9 cellular contexts compared by ENCODE assay signal in the genomic region with DNA sequence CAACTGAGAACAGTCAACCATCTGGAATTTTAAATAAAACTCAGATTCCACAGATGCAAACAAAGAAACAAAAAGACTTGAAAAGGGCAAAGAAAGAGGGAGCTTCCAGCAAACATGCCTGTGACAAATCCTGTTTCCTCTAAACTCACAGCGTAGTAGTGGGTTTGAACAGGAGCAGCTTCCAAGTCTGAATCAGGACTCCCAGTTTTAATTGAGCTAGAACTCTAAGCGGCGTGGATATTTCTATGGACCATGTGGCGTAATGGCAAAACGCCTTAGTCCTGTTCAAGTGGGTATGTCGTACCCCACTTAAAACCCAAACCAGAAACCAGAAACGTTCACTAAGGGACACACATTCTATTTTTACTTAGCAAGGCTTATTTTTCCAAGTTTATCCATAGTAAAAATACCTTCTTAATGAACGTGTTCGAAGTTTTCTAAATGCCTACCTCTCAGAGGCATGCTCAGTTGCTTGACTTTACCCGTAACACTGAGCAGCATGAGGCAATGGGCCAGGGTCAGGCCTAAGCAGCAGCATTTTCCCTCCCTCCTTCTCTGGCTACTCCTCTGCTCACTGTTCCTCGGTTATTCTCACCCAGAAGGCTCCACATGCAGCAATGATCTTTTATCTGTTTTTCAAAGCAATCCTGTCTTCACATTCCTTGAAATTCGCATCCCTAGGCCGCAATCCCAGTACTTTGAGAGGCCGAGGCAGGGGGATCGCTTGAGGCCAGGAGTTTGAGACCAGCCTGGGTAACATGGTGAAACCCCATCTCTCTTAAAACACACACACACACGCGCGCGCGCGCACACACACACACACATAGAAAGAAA.
DNase-seq lines count a peak whose midpoint lies in the region; ATAC-seq, FAIRE-seq and TF ChIP-seq lines count a peak whose summit lies in the region.
"Had no signal": no experiment of that assay in that cellular context is flagged by ENCODE, and none has a peak within 500 bp of the region (broad histone marks: within the 10 kb centered on the region; RNA-seq: fewer than 3 reads in every experiment).

No MANE protein-coding gene starts in this region.

- H3K36me3 ChIP-seq in bronchial epithelial cell (ENCODE audit: control insufficient read depth, insufficient read depth, low read length): no peaks in the 10 kb centered on the region
- H3K36me3 ChIP-seq in right lobe of liver: no peaks in the 10 kb centered on the region
- H3K36me3 ChIP-seq in tibial nerve: no peaks in the 10 kb centered on the region

- H3K27me3 ChIP-seq in bronchial epithelial cell (ENCODE audit: control insufficient read depth, insufficient read depth, low read length) (no peaks in the 10 kb centered on the region), right lobe of liver (no peaks in the 10 kb centered on the region), tibial nerve (no peaks in the 10 kb centered on the region)

- FAIRE-seq in bronchial epithelial cell (lab: Jason Lieb, UNC): no peak

- no peaks in the 10 kb centered on the region for H3K9me3 ChIP-seq in right lobe of liver
- H3K9me3 ChIP-seq in tibial nerve: no peaks in the 10 kb centered on the region

- TF ChIP-seq CTCF in bronchial epithelial cell (IDR thresholded peaks at IDR 0.05; ENCODE audit: insufficient read depth, low read length, severe bottlenecking) (no peak), right lobe of liver (IDR thresholded peaks at IDR 0.05) (no peak), tibial nerve (IDR thresholded peaks at IDR 0.05) (no peak)

- H3K4me3 ChIP-seq in bronchial epithelial cell (ENCODE audit: low read depth, low read length) (no peak overlapping the region), right lobe of liver (no peak overlapping the region), tibial nerve (no peak overlapping the region)

- TF ChIP-seq POLR2A in right lobe of liver (IDR thresholded peaks at IDR 0.05) (no peak), tibial nerve (IDR thresholded peaks at IDR 0.05) (peak in 1 of 2 donors; percentile 8)

- intact Hi-C loops in right lobe of liver (cut with DNase I): no loop called here

- peaks cover 0 to 17% (median 2%) of the 10 kb centered on the region in 4 donors for H3K4me1 ChIP-seq in right lobe of liver
- peaks cover 0 to 77% (median 34%) of the 10 kb centered on the region in 4 donors for H3K4me1 ChIP-seq in tibial nerve

- H3K27ac ChIP-seq in right lobe of liver (peak overlapping the region; percentile 44 to 84 (median 55)), tibial nerve (peak overlapping the region; percentile 81 to 95 (median 94))
- H3K27ac ChIP-seq: KMS-11 had no signal

- ATAC-seq in right lobe of liver: no peak
- ATAC-seq in HG03097 (IDR thresholded peaks at IDR 0.05; ENCODE audit: low FRiP score, unreplicated experiment): no peak
- no peak for ATAC-seq in GM21447 (IDR thresholded peaks at IDR 0.05; ENCODE audit: unreplicated experiment)

- peak in 1 of 2 donors; percentile 14 for TF ChIP-seq EP300 in tibial nerve (IDR thresholded peaks at IDR 0.05)

- WGBS in right lobe of liver (ENCODE audit: insufficient coverage, low coverage, low lambda C conversion rate, missing lambda C conversion rate): 85% methylated on average over 21 of the region's 21 CpGs
- 65 to 67% methylated on average over 21 of the region's 21 CpGs for WGBS in tibial nerve, 2 donors

- DNase-seq in activated CD8-positive, alpha-beta memory T cell treated with anti-CD3 and anti-CD28 coated beads for 24 hours: peak; percentile 41
- DNase-seq in activated CD8-positive, alpha-beta memory T cell treated with anti-CD3 and anti-CD28 coated beads, Interleukin-2, amount 50 U/mL, for 48 hours: no peak
- peak; percentile 43 for DNase-seq in bronchial epithelial cell (ENCODE audit: low read depth)
- no peak for DNase-seq in right lobe of liver
- no peak for DNase-seq in tibial nerve (ENCODE audit: low spot score in 2 of 2)
- DNase-seq in NCI-H2227 (lab: John Stamatoyannopoulos, UW; ENCODE audit: unreplicated experiment): no peak

Comparison
In these comparisons a context has a peak if more than half of its experiments do, and no peak if none do; other contexts are left out.
1. DNase-seq: peak in activated CD8-positive, alpha-beta memory T cell treated with anti-CD3 and anti-CD28 coated beads for 24 hours (single experiment) and bronchial epithelial cell (single experiment); none in activated CD8-positive, alpha-beta memory T cell treated with anti-CD3 and anti-CD28 coated beads, Interleukin-2, amount 50 U/mL, for 48 hours (single experiment), right lobe of liver (0 of 3), tibial nerve (0 of 2) and NCI-H2227 (single experiment).